32 cellular contexts compared by ENCODE assay signal in genomic region chr14:79668941-79669340, GRCh38.
DNase-seq lines count a peak whose midpoint lies in the region; ATAC-seq, FAIRE-seq and TF ChIP-seq lines count a peak whose summit lies in the region.
"Had no signal": no experiment of that assay in that cellular context is flagged by ENCODE, and none has a peak within 500 bp of the region (broad histone marks: within the 10 kb centered on the region; RNA-seq: fewer than 3 reads in every experiment).

No MANE protein-coding gene starts in this region.

- no peaks in the 10 kb centered on the region for H4K20me1 ChIP-seq in SK-N-SH (ENCODE audit: insufficient read depth)

- H3K9me2 ChIP-seq in SK-N-SH: no peaks in the 10 kb centered on the region

- H3K27me3 ChIP-seq in SK-N-SH (ENCODE audit: insufficient read depth): no peaks in the 10 kb centered on the region
- H3K27me3 ChIP-seq: esophagus squamous epithelium, foreskin keratinocyte, ovary, SJSA1, suprapubic skin had no signal

- H3K79me2 ChIP-seq in SK-N-SH (ENCODE audit: insufficient read depth): no peaks in the 10 kb centered on the region

- H3K9me3 Mint-ChIP-seq in activated naive CD4-positive, alpha-beta T cell treated with anti-CD3 and anti-CD28 coated beads, Interleukin-2, amount 50 U/mL, for 72 hours: peaks cover 4 to 7% of the 10 kb centered on the region in 2 donors
- H3K9me3 Mint-ChIP-seq: brain had no signal

- no peak overlapping the region for H3K4me3 ChIP-seq in SK-N-SH (ENCODE audit: low read depth in 2 of 2, low read length in 1 of 2)
- H3K4me3 ChIP-seq: esophagus squamous epithelium, mucosa of descending colon, ovary, SJSA1, suprapubic skin had no signal

- no peak overlapping the region for H3K27ac Mint-ChIP-seq in activated naive CD4-positive, alpha-beta T cell treated with anti-CD3 and anti-CD28 coated beads, Interleukin-2, amount 50 U/mL, for 72 hours
- H3K27ac Mint-ChIP-seq: activated T-cell treated with anti-CD3 and anti-CD28 coated beads, Interleukin-2, amount 50 U/mL, for 72 hours; CD14-positive monocyte; natural killer cell; T-helper 1 cell treated with Interleukin-12 subunit alpha and Interleukin-12 subunit beta and Interleukin-4 antibody, amounts not matched to agents 30 μg/mL and 1 μg/mL, for 36 hours had no signal

- H3K36me3 ChIP-seq in SK-N-SH (replicated peaks in 1 of 2; ENCODE audit: control insufficient read depth in 1 of 2, insufficient read depth in 2 of 2, low read length in 1 of 2): no peaks in the 10 kb centered on the region
- H3K36me3 ChIP-seq: esophagus squamous epithelium, ovary, SJSA1, suprapubic skin had no signal

- H3K9ac ChIP-seq in SK-N-SH: no peak overlapping the region

- peaks cover 0 to 2% of the 10 kb centered on the region in 2 donors for H3K36me3 Mint-ChIP-seq in activated naive CD4-positive, alpha-beta T cell treated with anti-CD3 and anti-CD28 coated beads, Interleukin-2, amount 50 U/mL, for 72 hours
- H3K36me3 Mint-ChIP-seq: CD14-positive monocyte had no signal

- H3K9me3 ChIP-seq in SK-N-SH: no peaks in the 10 kb centered on the region
- H3K9me3 ChIP-seq: Caco-2, esophagus squamous epithelium, mucosa of descending colon, ovary, SJSA1, suprapubic skin had no signal

- CTCF ChIA-PET in SK-N-SH (lab: Yijun Ruan, JAX): no interaction called here

- DNase-seq in SK-N-SH (no peak), NCI-H526 treated with DMSO at 0.1 percent for 48 hours (lab: John Stamatoyannopoulos, UW) (peak; percentile 24), SW 1271 (lab: John Stamatoyannopoulos, UW) (no peak)
- DNase-seq in activated naive CD4-positive, alpha-beta T cell treated with anti-CD3 and anti-CD28 coated beads, Interleukin-2, amount 50 U/mL, for 72 hours (ENCODE audit: low spot score in 2 of 2): no peak
- no peak for DNase-seq in stimulated activated CD4-positive, alpha-beta T cell treated with anti-CD3 and anti-CD28 coated beads, Interleukin-15, amount 100 ng/mL, for 24 hours
- DNase-seq: activated CD4-positive, alpha-beta T cell treated with anti-CD3 and anti-CD28 coated beads, Interleukin-2, amount 50 U/mL, for 48 hours; activated T-cell treated with anti-CD3 and anti-CD28 coated beads, Interleukin-2, amount 50 U/mL, for 72 hours; Caco-2; cerebellar nuclear complex; esophagus squamous epithelium; foreskin keratinocyte; IMR-90; left cardiac atrium; mucosa of descending colon; natural killer cell; NCI-H2227 treated with DMSO at 0.1 percent for 48 hours; OCI-M1; ovary; retina; small intestine; stimulated activated naive CD4-positive, alpha-beta T cell treated with Interleukin-2 at 50 U/mL for 16 hours had no signal

- 28% methylated on average over 3 of the region's 3 CpGs for WGBS in SK-N-SH (ENCODE audit: low lambda C conversion rate)

- peak; percentile 69 for FAIRE-seq in islet of Langerhans (lab: Jason Lieb, UNC)
- FAIRE-seq: small intestine, TTC549 had no signal

- TF ChIP-seq EP300 in SK-N-SH (IDR thresholded peaks at IDR 0.05; ENCODE audit: borderline replicate concordance in 1 of 2, low read depth in 1 of 2, low read length in 1 of 2): no peak

- H2AFZ ChIP-seq in SK-N-SH (ENCODE audit: low read depth): peak overlapping the region; percentile 38

- no peaks in the 10 kb centered on the region; a peak in 1 of 4 replicates for H3K4me1 ChIP-seq in SK-N-SH (ENCODE audit: control insufficient read depth in 1 of 2, insufficient read depth in 2 of 2, low read depth in 1 of 2, low read length in 1 of 2)
- H3K4me1 ChIP-seq: esophagus squamous epithelium, foreskin keratinocyte, SJSA1, suprapubic skin had no signal

- POLR2A ChIA-PET in SK-N-SH (lab: Yijun Ruan, JAX): no interaction called here

- no peak for TF ChIP-seq CTCF in SK-N-SH (IDR thresholded peaks at IDR 0.05)

- no peaks in the 10 kb centered on the region for H3F3A ChIP-seq in SK-N-SH (replicated peaks; ENCODE audit: insufficient read depth)

- TF ChIP-seq RAD21 in SK-N-SH (IDR thresholded peaks at IDR 0.05; ENCODE audit: low read length): no peak

- H3K4me2 ChIP-seq in SK-N-SH: peak overlapping the region; percentile 12; the same call in 1 of the 2 replicates

- ATAC-seq in SK-N-SH treated with all-trans-retinoic acid at 6 μM for 48 hours (no peak; the same call in 2 of the 3 replicates), GM21526 (IDR thresholded peaks at IDR 0.05; ENCODE audit: low FRiP score, unreplicated experiment) (no peak)
- no peak for ATAC-seq in activated naive CD4-positive, alpha-beta T cell treated with anti-CD3 and anti-CD28 coated beads, Interleukin-2, amount 50 U/mL, for 72 hours
- ATAC-seq: activated CD4-positive, CD25-positive, alpha-beta regulatory T cell treated with anti-CD3 and anti-CD28 coated beads, Interleukin-2, amount 50 U/mL, for 24 hours; activated T-cell treated with anti-CD3 and anti-CD28 coated beads, Interleukin-2, amount 50 U/mL, for 72 hours; foreskin keratinocyte; left cardiac atrium; mucosa of descending colon; natural killer cell had no signal

- H3K27ac ChIP-seq in SK-N-SH (ENCODE audit: low read depth in 2 of 2, low read length in 1 of 2): no peak overlapping the region
- H3K27ac ChIP-seq: esophagus squamous epithelium, foreskin keratinocyte, ovary, RWPE1, SJSA1, suprapubic skin had no signal

TF ChIP-seq in SK-N-SH, 30 proteins besides CTCF, POLR2A, EP300 and RAD21 (continues in another document):
- TF ChIP-seq JUND (IDR thresholded peaks at IDR 0.05) (no peak), GABPA (IDR thresholded peaks at IDR 0.05; ENCODE audit: low read depth) (no peak), FOSL2 (IDR thresholded peaks at IDR 0.05; ENCODE audit: borderline replicate concordance, low read depth) (no peak), FOXJ3 (CRISPR knock-in tag; IDR thresholded peaks at IDR 0.05) (no peak), FOXM1 (IDR thresholded peaks at IDR 0.05; ENCODE audit: low read depth) (no peak), RXRA (IDR thresholded peaks at IDR 0.05; ENCODE audit: borderline replicate concordance, low read depth) (no peak), EZH2phosphoT487 (IDR thresholded peaks at IDR 0.05; ENCODE audit: borderline replicate concordance, low read depth) (no peak), RCOR1 (IDR thresholded peaks at IDR 0.05; ENCODE audit: low read length) (no peak), CHD2 (IDR thresholded peaks at IDR 0.05; ENCODE audit: low read length, partially characterized antibody) (no peak), USF1 (IDR thresholded peaks at IDR 0.05; ENCODE audit: borderline replicate concordance, low read depth) (no peak)

TF ChIP-seq in SK-N-SH treated with all-trans-retinoic acid at 6 μM for 48 hours, 23 proteins besides CTCF, POLR2A, EP300 and RAD21 (continues in another document):
- TF ChIP-seq PPARA (CRISPR knock-in tag; IDR thresholded peaks at IDR 0.05; ENCODE audit: borderline replicate concordance) (no peak), SNAI2 (CRISPR knock-in tag; IDR thresholded peaks at IDR 0.05) (no peak), ZC3H10 (CRISPR knock-in tag; IDR thresholded peaks at IDR 0.05) (no peak), OSR1 (CRISPR knock-in tag; IDR thresholded peaks at IDR 0.05) (no peak), PATZ1 (CRISPR knock-in tag; IDR thresholded peaks at IDR 0.05; ENCODE audit: borderline replicate concordance) (no peak), ISL1 (CRISPR knock-in tag; IDR thresholded peaks at IDR 0.05) (no peak), ZNF565 (CRISPR knock-in tag; conservative IDR thresholded peaks at IDR 0.05; ENCODE audit: low read depth) (no peak), TCF4 (CRISPR knock-in tag; IDR thresholded peaks at IDR 0.05; ENCODE audit: borderline replicate concordance) (no peak), TOX (CRISPR knock-in tag; IDR thresholded peaks at IDR 0.05; ENCODE audit: borderline replicate concordance) (no peak)
- TF ChIP-seq, protein P1, sequence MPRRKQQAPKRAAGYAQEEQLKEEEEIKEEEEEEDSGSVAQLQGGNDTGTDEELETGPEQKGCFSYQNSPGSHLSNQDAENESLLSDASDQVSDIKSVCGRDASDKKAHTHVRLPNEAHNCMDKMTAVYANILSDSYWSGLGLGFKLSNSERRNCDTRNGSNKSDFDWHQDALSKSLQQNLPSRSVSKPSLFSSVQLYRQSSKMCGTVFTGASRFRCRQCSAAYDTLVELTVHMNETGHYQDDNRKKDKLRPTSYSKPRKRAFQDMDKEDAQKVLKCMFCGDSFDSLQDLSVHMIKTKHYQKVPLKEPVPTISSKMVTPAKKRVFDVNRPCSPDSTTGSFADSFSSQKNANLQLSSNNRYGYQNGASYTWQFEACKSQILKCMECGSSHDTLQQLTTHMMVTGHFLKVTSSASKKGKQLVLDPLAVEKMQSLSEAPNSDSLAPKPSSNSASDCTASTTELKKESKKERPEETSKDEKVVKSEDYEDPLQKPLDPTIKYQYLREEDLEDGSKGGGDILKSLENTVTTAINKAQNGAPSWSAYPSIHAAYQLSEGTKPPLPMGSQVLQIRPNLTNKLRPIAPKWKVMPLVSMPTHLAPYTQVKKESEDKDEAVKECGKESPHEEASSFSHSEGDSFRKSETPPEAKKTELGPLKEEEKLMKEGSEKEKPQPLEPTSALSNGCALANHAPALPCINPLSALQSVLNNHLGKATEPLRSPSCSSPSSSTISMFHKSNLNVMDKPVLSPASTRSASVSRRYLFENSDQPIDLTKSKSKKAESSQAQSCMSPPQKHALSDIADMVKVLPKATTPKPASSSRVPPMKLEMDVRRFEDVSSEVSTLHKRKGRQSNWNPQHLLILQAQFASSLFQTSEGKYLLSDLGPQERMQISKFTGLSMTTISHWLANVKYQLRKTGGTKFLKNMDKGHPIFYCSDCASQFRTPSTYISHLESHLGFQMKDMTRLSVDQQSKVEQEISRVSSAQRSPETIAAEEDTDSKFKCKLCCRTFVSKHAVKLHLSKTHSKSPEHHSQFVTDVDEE (CRISPR knock-in tag; IDR thresholded peaks at IDR 0.05): no peak
